19 cellular contexts compared by ENCODE assay signal in the genomic region with DNA sequence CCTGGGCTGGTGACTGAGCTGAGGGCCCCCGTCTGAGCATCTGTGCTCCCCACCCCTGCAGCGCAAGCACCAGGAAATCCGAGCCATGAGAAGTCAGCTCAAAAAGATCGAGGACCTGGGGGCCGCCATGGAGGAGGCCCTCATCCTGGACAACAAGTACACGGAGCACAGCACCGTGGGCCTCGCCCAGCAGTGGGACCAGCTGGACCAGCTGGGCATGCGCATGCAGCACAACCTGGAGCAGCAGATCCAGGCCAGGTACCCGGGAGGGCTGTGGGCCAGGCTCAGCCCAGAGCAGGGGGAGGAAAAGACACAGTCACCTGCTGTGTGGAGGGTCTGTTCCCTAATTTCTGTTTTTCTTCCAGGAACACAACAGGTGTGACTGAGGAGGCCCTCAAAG. TPM values are rescaled to one million over a fixed set of nuclear protein-coding genes. Genes with fewer than 3 reads are reported as not detected.
DNase-seq lines count a peak whose midpoint lies in the region; ATAC-seq, FAIRE-seq and TF ChIP-seq lines count a peak whose summit lies in the region.
"Had no signal": no experiment of that assay in that cellular context is flagged by ENCODE, and none has a peak within 500 bp of the region (broad histone marks: within the 10 kb centered on the region; RNA-seq: fewer than 3 reads in every experiment).

No MANE protein-coding gene starts in this region.

- no peak overlapping the region for H3K4me3 Mint-ChIP-seq in MCF 10A (ENCODE audit: unreplicated experiment)

- H3K4me1 ChIP-seq in breast epithelium, result peaks cover 6 to 19% of the 10 kb centered on the region in 2 donors
- H3K4me1 ChIP-seq in Karpas-422 (ENCODE audit: low read length), result no peaks in the 10 kb centered on the region
- peaks cover 31% of the 10 kb centered on the region for H3K4me1 ChIP-seq in HepG2 (ENCODE audit: insufficient read depth, low read length)
- peaks cover 0 to 48% (median 28%) of the 10 kb centered on the region in 6 donors for H3K4me1 ChIP-seq in spleen

- H3K9me2 ChIP-seq in Karpas-422 (replicated peaks; ENCODE audit: insufficient read depth, low read length), result no peaks in the 10 kb centered on the region

- H3K27ac Mint-ChIP-seq in MCF 10A (ENCODE audit: low read depth, unreplicated experiment), result peak overlapping the region; percentile 75

- intact Hi-C loops in MCF 10A (cut with micrococcal nuclease), result loop anchor here (10.0 kb wide), 1 partner anchor 183 kb away; the partner anchor contains the start of gene ENDOG
- intact Hi-C loops in breast epithelium (cut with DNase I; ENCODE audit: low total_unique reads), result no loop called here
- intact Hi-C loops in HepG2 (cut with micrococcal nuclease; ENCODE audit: unreplicated experiment), result no loop called here
- intact Hi-C loops in spleen (cut with DNase I; ENCODE audit: low total_unique reads), result no loop called here

- TF ChIP-seq POLR2A in breast epithelium (IDR thresholded peaks at IDR 0.05) (no peak), HepG2 (IDR thresholded peaks at IDR 0.05; ENCODE audit: insufficient read depth in 1 of 2, low read depth in 2 of 2, low read length in 2 of 2) (no peak), spleen (IDR thresholded peaks at IDR 0.05) (no peak)

- H3K27me3 ChIP-seq in breast epithelium (no peaks in the 10 kb centered on the region), Karpas-422 (ENCODE audit: low read length) (no peaks in the 10 kb centered on the region), HepG2 (ENCODE audit: control insufficient read depth in 1 of 2, insufficient read depth in 2 of 2, low read length in 2 of 2) (no peaks in the 10 kb centered on the region), spleen (replicated peaks in 1 of 7) (no peaks in the 10 kb centered on the region)

- TF ChIP-seq CTCF in MCF 10A (IDR thresholded peaks at IDR 0.05; ENCODE audit: unreplicated experiment), result no peak
- no peak for TF ChIP-seq CTCF in breast epithelium (IDR thresholded peaks at IDR 0.05)
- TF ChIP-seq CTCF in HepG2 (CRISPR knock-in tag; IDR thresholded peaks at IDR 0.05), result no peak
- TF ChIP-seq CTCF in spleen (IDR thresholded peaks at IDR 0.05 in 8 of 11, conservative IDR thresholded peaks at IDR 0.05 in 3 of 11), result no peak

- POLR2A ChIA-PET in MCF 10A (lab: Yijun Ruan, JAX) (interaction anchor here (0.7 to 1.8 kb wide), 3 partner anchors 10 to 24 kb away, joined by 3 to 7 read pairs (median 4); no protein-coding TSS in a partner anchor), HepG2 (lab: Yijun Ruan, JAX) (no interaction called here)

- FAIRE-seq in HepG2 (lab: Jason Lieb, UNC), result no peak
- FAIRE-seq: A549, G401.6, GM12891 had no signal

- DNase-seq in MCF 10A (ENCODE audit: unreplicated experiment) (no peak), breast epithelium (ENCODE audit: low spot score in 2 of 2) (no peak), Karpas-422 (peak; percentile 36), HepG2 (ENCODE audit: low spot score) (no peak), spleen (peak; percentile 64), A172 (ENCODE audit: low spot score) (no peak), AML-193 (lab: John Stamatoyannopoulos, UW) (no peak), NCI-H146 treated with DMSO at 0.1 percent for 48 hours (lab: John Stamatoyannopoulos, UW; ENCODE audit: unreplicated experiment) (no peak)
- DNase-seq: DMS79 treated with DMSO at 0.1 percent for 48 hours; GOT3; NCI-H1417; NCI-H2081 treated with DMSO at 0.1 percent for 48 hours; NCI-H345; NCI-H526 treated with DMSO at 0.1 percent for 48 hours; NK-92 treated with Interleukin-12 subunit alpha and Interleukin-12 subunit beta, amount 100 ng/mL, for 24 hours had no signal

- H3K4me2 ChIP-seq in Karpas-422 (ENCODE audit: low read depth, low read length, poor library complexity, severe bottlenecking) (no peak overlapping the region), HepG2 (ENCODE audit: low read depth, low read length) (no peak overlapping the region)
- H3K4me2 ChIP-seq: A549 had no signal

- no peak for ATAC-seq in HepG2
- ATAC-seq: A549 had no signal

- H3K4me3 ChIP-seq in breast epithelium, result no peak overlapping the region
- no peak overlapping the region for H3K4me3 ChIP-seq in Karpas-422 (ENCODE audit: low read length)
- H3K4me3 ChIP-seq in HepG2 (replicated peaks in 1 of 3; ENCODE audit: insufficient read depth in 1 of 3, low read depth in 2 of 3, low read length in 3 of 3), result no peak overlapping the region
- H3K4me3 ChIP-seq in spleen, result no peak overlapping the region
- H3K4me3 ChIP-seq: A549, SK-N-MC had no signal

- no peaks in the 10 kb centered on the region for H3K36me3 ChIP-seq in breast epithelium
- H3K36me3 ChIP-seq in Karpas-422 (ENCODE audit: insufficient read depth, low read length), result 0 out of 2 replicates have a peak, but pooled peaks cover 6% of the 10 kb centered on the region
- H3K36me3 ChIP-seq in HepG2 (replicated peaks in 1 of 2; ENCODE audit: control insufficient read depth in 1 of 2, insufficient read depth in 2 of 2, low read length in 2 of 2), result peaks cover 20 to 47% of the 10 kb centered on the region in 2 experiments; a peak in 4 of 5 replicates
- peaks cover 7 to 100% (median 77%) of the 10 kb centered on the region in 6 donors for H3K36me3 ChIP-seq in spleen

- H3K36me3 Mint-ChIP-seq in MCF 10A (ENCODE audit: insufficient read depth, unreplicated experiment), result peaks cover 82% of the 10 kb centered on the region

- CTCF ChIA-PET in MCF 10A (lab: Yijun Ruan, JAX) (interaction anchor here (0.6 to 1.2 kb wide), 2 partner anchors 43 to 268 kb away, joined by 3 read pairs; no protein-coding TSS in a partner anchor), HepG2 (lab: Yijun Ruan, JAX; ENCODE audit: low intra/inter-chr PET ratio, low total read pairs) (no interaction called here)

- TF ChIP-seq EP300 in HepG2 (IDR thresholded peaks at IDR 0.05; ENCODE audit: low read depth in 2 of 2, low read length in 2 of 2) (no peak), HepG2 (CRISPR knock-in tag; IDR thresholded peaks at IDR 0.05; ENCODE audit: borderline replicate concordance) (no peak)

- no TSS peak for BruUV-seq in MCF 10A (replicated peaks; lab: Mats Ljungman, UMichigan)
- BruUV-seq in HepG2 (replicated peaks; lab: Mats Ljungman, UMichigan), result no TSS peak

- WGBS in HepG2 (ENCODE audit: low lambda C conversion rate), result 100% methylated on average over 1 of the region's 10 CpGs
- 91 to 95% (median 94%) methylated on average over 10 of the region's 10 CpGs for WGBS in spleen, 5 donors

- H2AFZ ChIP-seq in Karpas-422 (ENCODE audit: low read length) (no peak overlapping the region), HepG2 (ENCODE audit: low read length) (no peak overlapping the region)

- no peaks in the 10 kb centered on the region for H3K27me3 Mint-ChIP-seq in MCF 10A (ENCODE audit: insufficient read depth, unreplicated experiment)

- TF ChIP-seq RAD21 in HepG2 (CRISPR knock-in tag; IDR thresholded peaks at IDR 0.05), result no peak

- in situ Hi-C loops in HepG2 (cut with HindIII; ENCODE audit: extremely low pct_ligation_motif_present, low pct_unique_long_range_greater_than_20kb), result no loop called here

- H3K27ac ChIP-seq in breast epithelium (peak overlapping the region in 1 of 2 donors; percentile 19), Karpas-422 (ENCODE audit: low read length) (no peak overlapping the region), HepG2 (ENCODE audit: extremely low read length, insufficient read depth, low read length) (no peak overlapping the region), spleen (no peak overlapping the region)
- H3K27ac ChIP-seq: SK-N-MC had no signal

- H3K9me3 ChIP-seq in breast epithelium, result no peaks in the 10 kb centered on the region
- no peaks in the 10 kb centered on the region for H3K9me3 ChIP-seq in Karpas-422 (ENCODE audit: low read length)
- H3K9me3 ChIP-seq in HepG2 (ENCODE audit: low read length), result no peaks in the 10 kb centered on the region
- no peaks in the 10 kb centered on the region for H3K9me3 ChIP-seq in spleen
- H3K9me3 ChIP-seq: A549 had no signal

- H3K4me1 Mint-ChIP-seq in MCF 10A (ENCODE audit: insufficient read depth, unreplicated experiment), result peaks cover 25% of the 10 kb centered on the region

- H4K20me1 ChIP-seq in Karpas-422 (ENCODE audit: insufficient read depth, low read depth, low read length), result no peaks in the 10 kb centered on the region
- no peaks in the 10 kb centered on the region for H4K20me1 ChIP-seq in HepG2 (ENCODE audit: insufficient read depth, low read length)

- no peaks in the 10 kb centered on the region for H3K79me2 ChIP-seq in Karpas-422 (ENCODE audit: low read length)
- no peaks in the 10 kb centered on the region for H3K79me2 ChIP-seq in HepG2 (ENCODE audit: insufficient read depth, low read length)

- no peaks in the 10 kb centered on the region for H3K9me3 Mint-ChIP-seq in MCF 10A (ENCODE audit: unreplicated experiment)

- no peak overlapping the region for H3K9ac ChIP-seq in Karpas-422 (ENCODE audit: low read length)
- H3K9ac ChIP-seq in HepG2 (ENCODE audit: insufficient read depth, low read depth, low read length), result no peak overlapping the region

RNA-seq across cellular contexts. Expression of gene DYNC2I2, which starts 24.6 kb away (rescaled TPM):
- total RNA-seq in MCF 10A (2022), result 31.7 and 43.7 TPM in 2 replicates
- total RNA-seq in breast epithelium, result 10 to 100 TPM; 23.7 to 67.0 (median 54.1) TPM
- 38.9 and 73.2 TPM in 2 replicates for total RNA-seq in Karpas-422 (2014; rRNA removed; shearing (Covaris generic); ENCODE audit: low replicate concordance)
- 31.1 and 40.2 TPM in 2 replicates for total RNA-seq in HepG2 (2016; rRNA removed; fragmentation: Illumina TruSeq; extraction: Trizol)
- 35.7 and 35.9 TPM in 2 replicates for total RNA-seq in HepG2 (2016; cell fraction: cytosol; rRNA removed; fragmentation: Illumina TruSeq; extraction: Trizol; ENCODE audit: low read depth)
- total RNA-seq in HepG2 (2016; cell fraction: insoluble cytoplasmic fraction; rRNA removed; fragmentation: Illumina TruSeq; extraction: Trizol), result 30.0 and 41.4 TPM in 2 replicates
- 44.4 and 48.2 TPM in 2 replicates for total RNA-seq in HepG2 (2016; cell fraction: membrane; rRNA removed; fragmentation: Illumina TruSeq; extraction: Trizol)
- total RNA-seq in HepG2 (2016; cell fraction: nucleus; rRNA removed; fragmentation: Illumina TruSeq; extraction: Trizol), result 29.1 and 30.6 TPM in 2 replicates
- 12.5 and 13.7 TPM in 2 replicates for polyA plus RNA-seq in HepG2 (2011; rRNA removed)
- polyA plus RNA-seq in HepG2 (2011; cell fraction: cytosol; rRNA removed), result 8.1 and 18.6 TPM in 2 replicates
- polyA plus RNA-seq in HepG2 (2011; cell fraction: nucleus; rRNA removed), result 38.0 and 51.4 TPM in 2 replicates
- polyA plus RNA-seq in HepG2 (2012), result 3.2 and 5.6 TPM in 2 replicates
- 38.3 and 39.4 TPM in 2 replicates for polyA plus RNA-seq in HepG2 (2016; cell fraction: cytosol; fragmentation: Illumina TruSeq; extraction: Trizol; ENCODE audit: low read depth)
- 29.4 and 33.1 TPM in 2 replicates for polyA plus RNA-seq in HepG2 (2016; cell fraction: insoluble cytoplasmic fraction; fragmentation: Illumina TruSeq; extraction: Trizol; ENCODE audit: low read depth)
- 37.6 and 43.8 TPM in 2 replicates for polyA plus RNA-seq in HepG2 (2016; cell fraction: membrane; fragmentation: Illumina TruSeq; extraction: Trizol; ENCODE audit: low read depth)
- 49.9 and 51.2 TPM in 2 replicates for polyA plus RNA-seq in HepG2 (2016; cell fraction: nucleus; fragmentation: Illumina TruSeq; extraction: Trizol; ENCODE audit: insufficient read depth, low read depth)
- 21.4 and 223 TPM in 2 replicates for polyA minus RNA-seq in HepG2 (2011; rRNA and poly(A)+ RNA removed; ENCODE audit: low replicate concordance)
- polyA minus RNA-seq in HepG2 (2011; cell fraction: cytosol; rRNA and poly(A)+ RNA removed), result 7.2 and 10.8 TPM in 2 replicates
- 9.3 and 12.7 TPM in 2 replicates for polyA minus RNA-seq in HepG2 (2011; cell fraction: nucleus; rRNA and poly(A)+ RNA removed)
- total RNA-seq in spleen, result 10 to 100 TPM; 19.0 to 38.0 (median 25.8) TPM
- 10 to 100 TPM; 40.6 to 61.6 (median 53.8) TPM for polyA plus RNA-seq in spleen
- total RNA-seq in A172 (2014; rRNA removed; shearing (Covaris generic)), result 239 and 244 TPM in 2 replicates

RNA-seq across cellular contexts. Expression of gene SET, which starts 57.0 kb away (rescaled TPM):
- total RNA-seq in MCF 10A (2022) (512 and 563 TPM in 2 replicates), breast epithelium (100 to 1,000 TPM; 142 to 168 (median 158) TPM), HepG2 (2016; rRNA removed; fragmentation: Illumina TruSeq; extraction: Trizol) (611 and 724 TPM in 2 replicates), spleen (100 to 1,000 TPM; 140 to 251 (median 216) TPM)
- 378 and 638 TPM in 2 replicates for total RNA-seq in Karpas-422 (2014; rRNA removed; shearing (Covaris generic); ENCODE audit: low replicate concordance)
- 134 and 142 TPM in 2 replicates for total RNA-seq in HepG2 (2016; cell fraction: cytosol; rRNA removed; fragmentation: Illumina TruSeq; extraction: Trizol; ENCODE audit: low read depth)
- 623 and 704 TPM in 2 replicates for total RNA-seq in HepG2 (2016; cell fraction: insoluble cytoplasmic fraction; rRNA removed; fragmentation: Illumina TruSeq; extraction: Trizol)
- 360 and 385 TPM in 2 replicates for total RNA-seq in HepG2 (2016; cell fraction: membrane; rRNA removed; fragmentation: Illumina TruSeq; extraction: Trizol)
- total RNA-seq in HepG2 (2016; cell fraction: nucleus; rRNA removed; fragmentation: Illumina TruSeq; extraction: Trizol), result 226 and 251 TPM in 2 replicates
- polyA plus RNA-seq in HepG2 (2011; rRNA removed) (72.8 and 94.2 TPM in 2 replicates), spleen (100 to 1,000 TPM; 127 to 159 (median 158) TPM)
- polyA plus RNA-seq in HepG2 (2011; cell fraction: cytosol; rRNA removed), result 44.1 and 56.3 TPM in 2 replicates
- 48.5 and 49.6 TPM in 2 replicates for polyA plus RNA-seq in HepG2 (2011; cell fraction: nucleus; rRNA removed)
- polyA plus RNA-seq in HepG2 (2012), result 275 and 331 TPM in 2 replicates
- 120 and 147 TPM in 2 replicates for polyA plus RNA-seq in HepG2 (2016; cell fraction: cytosol; fragmentation: Illumina TruSeq; extraction: Trizol; ENCODE audit: low read depth)
- 668 and 723 TPM in 2 replicates for polyA plus RNA-seq in HepG2 (2016; cell fraction: insoluble cytoplasmic fraction; fragmentation: Illumina TruSeq; extraction: Trizol; ENCODE audit: low read depth)
- polyA plus RNA-seq in HepG2 (2016; cell fraction: membrane; fragmentation: Illumina TruSeq; extraction: Trizol; ENCODE audit: low read depth), result 247 and 252 TPM in 2 replicates
- polyA plus RNA-seq in HepG2 (2016; cell fraction: nucleus; fragmentation: Illumina TruSeq; extraction: Trizol; ENCODE audit: insufficient read depth, low read depth), result 360 TPM in 2 replicates
- 44.1 and 254 TPM in 2 replicates for polyA minus RNA-seq in HepG2 (2011; rRNA and poly(A)+ RNA removed; ENCODE audit: low replicate concordance)
- 141 and 156 TPM in 2 replicates for polyA minus RNA-seq in HepG2 (2011; cell fraction: cytosol; rRNA and poly(A)+ RNA removed)
- polyA minus RNA-seq in HepG2 (2011; cell fraction: nucleus; rRNA and poly(A)+ RNA removed), result 82.4 and 87.9 TPM in 2 replicates
- 1,187 and 1,647 TPM in 2 replicates for total RNA-seq in A172 (2014; rRNA removed; shearing (Covaris generic))

Comparison
In these comparisons a context has a peak if more than half of its experiments do, and no peak if none do; other contexts are left out.
1. DNase-seq: peak in Karpas-422 (single experiment) and spleen (single experiment); none in MCF 10A (single experiment), breast epithelium (0 of 2), HepG2 (single experiment), A172 (single experiment), AML-193 (0 of 2) and NCI-H146 treated with DMSO at 0.1 percent for 48 hours (single experiment).